Comparison of ENCODE assay signal across 8 cellular contexts in genomic region chr7:149194799-149195179, GRCh38. TPM values are rescaled to one million over a fixed set of nuclear protein-coding genes. Genes with fewer than 3 reads are reported as not detected.
A peak's percentile ranks its signal among the peaks of the same experiment; 100 is the strongest.
DNase-seq lines count a peak whose midpoint lies in the region; ATAC-seq and TF ChIP-seq lines count a peak whose summit lies in the region.

No MANE protein-coding gene starts in this region.

- no peaks in the 10 kb centered on the region for H3K9me3 Mint-ChIP-seq in nephron

- H2AFZ ChIP-seq in Loucy (ENCODE audit: low read length): peak overlapping the region; percentile 98

- H3K9me3 ChIP-seq in BLaER1 (no peaks in the 10 kb centered on the region), Loucy (ENCODE audit: insufficient read depth, low read depth, low read length) (no peaks in the 10 kb centered on the region), colonic mucosa (no peaks in the 10 kb centered on the region)

- H3F3A ChIP-seq in Loucy (ENCODE audit: low read depth): no peaks in the 10 kb centered on the region

- H3K4me3 Mint-ChIP-seq in nephron: peak overlapping the region; percentile 84 to 90 (median 90)

- intact Hi-C loops in colonic mucosa (cut with DNase I): loop anchor here (5.0 kb wide), 1 partner anchor 48 kb away; no protein-coding TSS in a partner anchor

- peaks cover 23% of the 10 kb centered on the region for H3K36me3 ChIP-seq in BLaER1
- H3K36me3 ChIP-seq in Loucy (ENCODE audit: insufficient read depth, low read length): peaks cover 13% of the 10 kb centered on the region; the same call in 1 of the 2 replicates
- peaks cover 12% of the 10 kb centered on the region for H3K36me3 ChIP-seq in colonic mucosa

- ATAC-seq in HG03045 (IDR thresholded peaks at IDR 0.05; ENCODE audit: unreplicated experiment) (no peak), GM18858 (IDR thresholded peaks at IDR 0.05; ENCODE audit: unreplicated experiment) (no peak)

- peaks cover 6% of the 10 kb centered on the region for H3K27me3 Mint-ChIP-seq in nephron (ENCODE audit: low read depth)

- H3K9ac ChIP-seq in BLaER1 (peak overlapping the region; percentile 98), Loucy (ENCODE audit: low read depth, low read length, poor library complexity, severe bottlenecking) (peak overlapping the region; percentile 95), colonic mucosa (ENCODE audit: low read depth in 2 of 2, low read length in 2 of 2) (peak overlapping the region; percentile 73 to 85)

- peaks cover 20% of the 10 kb centered on the region for H3K4me1 ChIP-seq in BLaER1
- peaks cover 31% of the 10 kb centered on the region for H3K4me1 ChIP-seq in Loucy (ENCODE audit: insufficient read depth, low read length, poor library complexity, severe bottlenecking)
- H3K4me1 ChIP-seq in colonic mucosa: peaks cover 7% of the 10 kb centered on the region

- H3K27ac Mint-ChIP-seq in nephron: peak overlapping the region in 2 of 3 experiments; percentile 76 to 86

- peaks cover 42% of the 10 kb centered on the region for H3K79me2 ChIP-seq in Loucy (ENCODE audit: insufficient read depth, low read length)

- H4K20me1 ChIP-seq in BLaER1 (peaks cover 44% of the 10 kb centered on the region), Loucy (ENCODE audit: insufficient read depth, low read length, poor library complexity, severe bottlenecking) (peaks cover 37% of the 10 kb centered on the region)

- DNase-seq in colonic mucosa (no peak), UCSD-AML1 (lab: John Stamatoyannopoulos, UW; ENCODE audit: unreplicated experiment) (no peak), DMS153 (lab: John Stamatoyannopoulos, UW) (no peak)

- H3K27ac ChIP-seq in BLaER1: peak overlapping the region; percentile 96
- peak overlapping the region; percentile 97 for H3K27ac ChIP-seq in colonic mucosa

- no peaks in the 10 kb centered on the region for H3K9me2 ChIP-seq in Loucy (replicated peaks; ENCODE audit: low read depth, low read length)

- H3K4me2 ChIP-seq in BLaER1 (peak overlapping the region; percentile 97), Loucy (ENCODE audit: low read depth, low read length, poor library complexity, severe bottlenecking) (peak overlapping the region; percentile 91)

- peak overlapping the region; percentile 99 for H3K4me3 ChIP-seq in BLaER1
- H3K4me3 ChIP-seq in Loucy (ENCODE audit: low read length, poor library complexity, severe bottlenecking): peak overlapping the region; percentile 99
- H3K4me3 ChIP-seq in colonic mucosa: peak overlapping the region; percentile 73

- H3K36me3 Mint-ChIP-seq in nephron (ENCODE audit: low read depth): peaks cover 21% of the 10 kb centered on the region

- no peak for TF ChIP-seq CTCF in Loucy (conservative IDR thresholded peaks at IDR 0.05; ENCODE audit: low read length)
- TF ChIP-seq CTCF in colonic mucosa (IDR thresholded peaks at IDR 0.05): no peak
- no peak for TF ChIP-seq CTCF in nephron (IDR thresholded peaks at IDR 0.05; ENCODE audit: unreplicated experiment in 3 of 3)

- H3K27me3 ChIP-seq in BLaER1 (no peaks in the 10 kb centered on the region), Loucy (ENCODE audit: insufficient read depth, low read length, poor library complexity, severe bottlenecking) (no peaks in the 10 kb centered on the region), colonic mucosa (no peaks in the 10 kb centered on the region)

- H3K4me1 Mint-ChIP-seq in nephron: peaks cover 13% of the 10 kb centered on the region

RNA-seq across cellular contexts. Expression of gene ZNF282, which starts 0.6 kb away (rescaled TPM):
- 10 to 100 TPM; 24.1 to 31.5 TPM for total RNA-seq in colonic mucosa

RNA-seq across cellular contexts. Expression of gene ZNF212, which starts 44.7 kb away (rescaled TPM):
- total RNA-seq in colonic mucosa: 10 to 100 TPM in 1 of 2 donors, 1 to 10 TPM in 1; 9.8 to 10.4 TPM

RNA-seq across cellular contexts. Expression of gene ZNF398, which starts 47.5 kb away (rescaled TPM):
- total RNA-seq in colonic mucosa: 10 to 100 TPM; 10.2 to 12.3 TPM
